1 cellular context compared by ENCODE assay signal in the genomic region with DNA sequence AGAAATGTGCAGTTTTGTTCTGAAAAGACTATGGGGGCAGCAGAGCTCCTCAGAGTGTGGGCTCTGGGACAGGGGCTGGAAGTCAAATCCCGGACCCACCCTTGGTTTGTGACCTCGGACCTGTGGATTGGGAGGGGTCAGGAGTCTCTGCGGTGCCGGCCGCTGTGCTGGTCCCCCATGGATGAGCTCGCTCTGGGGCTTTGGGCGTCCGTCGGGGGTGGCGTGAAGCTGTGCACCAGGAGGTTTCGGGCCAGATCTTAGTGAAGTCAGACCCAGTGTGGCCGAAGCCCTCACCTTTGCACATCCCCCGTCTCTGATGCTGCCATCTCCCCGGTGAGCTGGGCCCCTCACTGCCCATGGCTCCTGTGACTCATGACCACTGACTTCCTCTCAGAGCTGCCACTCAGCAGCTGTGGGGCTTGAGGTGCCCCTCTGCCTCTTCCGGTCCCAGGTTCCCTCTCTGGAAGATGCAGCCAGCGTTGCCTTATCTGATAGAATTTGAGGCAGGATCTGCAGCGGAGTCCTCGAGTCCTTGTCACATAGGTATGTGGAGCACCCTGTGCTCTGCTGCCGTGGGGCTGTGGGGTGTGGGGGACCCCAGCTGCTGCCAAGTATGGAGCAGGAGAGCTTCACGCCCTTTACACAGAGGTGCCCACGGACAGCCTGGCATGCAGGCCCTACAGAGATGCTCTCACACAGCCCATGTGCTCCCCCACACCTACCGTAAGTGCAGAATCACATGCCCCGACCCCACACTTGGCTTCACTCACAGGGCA.
TF ChIP-seq lines count a peak whose summit lies in the region.

No MANE protein-coding gene starts in this region.

TF ChIP-seq in WTC11, 78 proteins besides CTCF, POLR2A, EP300 and RAD21 (continued from another document):
- TF ChIP-seq CBFB (CRISPR knock-in tag; IDR thresholded peaks at IDR 0.05; ENCODE audit: low read depth) (no peak), SP1 (CRISPR knock-in tag; conservative IDR thresholded peaks at IDR 0.05) (no peak)
